Comparison of ENCODE assay signal across 16 cellular contexts in the genomic region with DNA sequence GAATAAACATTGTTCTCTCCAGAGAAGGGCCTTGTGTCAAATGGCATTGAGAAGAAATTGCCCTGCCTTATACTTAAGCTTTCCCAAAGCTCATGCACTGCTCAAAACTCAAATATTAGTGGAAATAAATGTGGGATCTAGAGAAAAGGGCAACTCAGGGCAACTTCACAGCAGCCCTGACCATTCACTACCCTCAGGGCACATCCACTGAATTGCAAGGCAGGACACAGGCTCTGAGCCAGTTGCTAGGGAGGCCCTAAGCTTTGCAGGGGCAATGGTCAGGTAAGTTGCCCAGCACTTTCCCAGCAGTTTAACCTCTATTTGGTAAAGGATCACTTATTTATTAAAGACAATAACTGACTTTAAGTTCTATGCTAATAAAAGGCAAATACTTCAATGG.
DNase-seq lines count a peak whose midpoint lies in the region; ATAC-seq, FAIRE-seq and TF ChIP-seq lines count a peak whose summit lies in the region.
"Had no signal": no experiment of that assay in that cellular context is flagged by ENCODE, and none has a peak within 500 bp of the region (broad histone marks: within the 10 kb centered on the region; RNA-seq: fewer than 3 reads in every experiment).

No MANE protein-coding gene starts in this region.

- peaks cover 29% of the 10 kb centered on the region for H3K4me1 Mint-ChIP-seq in chondrocyte (ENCODE audit: low read depth)
- H3K4me1 Mint-ChIP-seq: CD4-positive, CD25-positive, alpha-beta regulatory T cell; GM23338 had no signal

- ATAC-seq in PC-3 (no peak), GM18868 (IDR thresholded peaks at IDR 0.05; ENCODE audit: unreplicated experiment) (no peak), GM18505 (IDR thresholded peaks at IDR 0.05; ENCODE audit: unreplicated experiment) (no peak)
- ATAC-seq: GM12878, GM23338 had no signal

- H3K9me3 ChIP-seq in PC-3 (ENCODE audit: low read length) (no peaks in the 10 kb centered on the region), keratinocyte (ENCODE audit: control insufficient read depth, low read depth, low read length) (no peaks in the 10 kb centered on the region)
- H3K9me3 ChIP-seq: BLaER1 treated with 17β-estradiol and CSF1 and Interleukin-3, amounts not matched to agents 10 nM and 100 nM had no signal

- H3K27me3 ChIP-seq in ACC112 (ENCODE audit: insufficient read depth, low read length) (no peaks in the 10 kb centered on the region), PC-3 (ENCODE audit: low read length) (no peaks in the 10 kb centered on the region), keratinocyte (ENCODE audit: control insufficient read depth, extremely low read depth, insufficient read depth, low read length) (no peaks in the 10 kb centered on the region)
- H3K27me3 ChIP-seq: BLaER1 treated with 17β-estradiol and CSF1 and Interleukin-3, amounts not matched to agents 10 nM and 100 nM had no signal

- no peaks in the 10 kb centered on the region for H3K9me2 ChIP-seq in PC-3 (replicated peaks; ENCODE audit: low read length)

- intact Hi-C loops in PC-3 (cut with micrococcal nuclease) = no loop called here

- no peaks in the 10 kb centered on the region for H3F3A ChIP-seq in PC-3 (ENCODE audit: low read length, unreplicated experiment)

- TF ChIP-seq CTCF in PC-3 (conservative IDR thresholded peaks at IDR 0.05; ENCODE audit: low read depth, low read length) = no peak
- TF ChIP-seq CTCF in chondrocyte (IDR thresholded peaks at IDR 0.05) = no peak
- no peak for TF ChIP-seq CTCF in keratinocyte (optimal IDR thresholded peaks at IDR 0.05 in 1 of 3, IDR thresholded peaks at IDR 0.05 in 1 of 3, conservative IDR thresholded peaks at IDR 0.05 in 1 of 3; ENCODE audit: extremely low read depth in 1 of 3, insufficient read depth in 2 of 3, low read length in 3 of 3)

- no peak overlapping the region for H3K4me3 Mint-ChIP-seq in chondrocyte (ENCODE audit: unreplicated experiment)
- H3K4me3 Mint-ChIP-seq: CD4-positive, CD25-positive, alpha-beta regulatory T cell; GM23338 had no signal

- BruUV-seq in PC-3 (replicated peaks; lab: Mats Ljungman, UMichigan) = no TSS peak

- H3K9me3 Mint-ChIP-seq in chondrocyte (ENCODE audit: low read depth) = peaks cover 3% of the 10 kb centered on the region
- H3K9me3 Mint-ChIP-seq: GM23338 had no signal

- H4K20me1 ChIP-seq in PC-3 (ENCODE audit: low read length) = no peaks in the 10 kb centered on the region
- H4K20me1 ChIP-seq in keratinocyte (ENCODE audit: control insufficient read depth, extremely low read depth, insufficient read depth, low read length) = no peaks in the 10 kb centered on the region
- H4K20me1 ChIP-seq: BLaER1 treated with 17β-estradiol and CSF1 and Interleukin-3, amounts not matched to agents 10 nM and 100 nM had no signal

- H3K4me1 ChIP-seq in ACC112 (ENCODE audit: control insufficient read depth, insufficient read depth, low read length, unreplicated experiment) = peaks cover 26% of the 10 kb centered on the region
- H3K4me1 ChIP-seq in PC-3 (ENCODE audit: insufficient read depth, low read length) = no peaks in the 10 kb centered on the region
- peaks cover 25% of the 10 kb centered on the region for H3K4me1 ChIP-seq in keratinocyte (ENCODE audit: control insufficient read depth, extremely low read depth, insufficient read depth, low read length)

- peak overlapping the region; percentile 30 for H3K27ac Mint-ChIP-seq in chondrocyte (ENCODE audit: unreplicated experiment)
- H3K27ac Mint-ChIP-seq: CD4-positive, CD25-positive, alpha-beta regulatory T cell; GM23338 had no signal

- H3K36me3 ChIP-seq in ACC112 (ENCODE audit: insufficient read depth, low read length) (no peaks in the 10 kb centered on the region), PC-3 (ENCODE audit: low read depth, low read length) (no peaks in the 10 kb centered on the region), keratinocyte (ENCODE audit: control insufficient read depth in 2 of 2, extremely low read depth in 1 of 2, insufficient read depth in 2 of 2, low read length in 2 of 2) (no peaks in the 10 kb centered on the region)
- H3K36me3 ChIP-seq: BLaER1 treated with 17β-estradiol and CSF1 and Interleukin-3, amounts not matched to agents 10 nM and 100 nM had no signal

- H2AFZ ChIP-seq in ACC112 (ENCODE audit: low read length, unreplicated experiment) (peak overlapping the region; percentile 78), PC-3 (ENCODE audit: low read length) (no peak overlapping the region), keratinocyte (ENCODE audit: control insufficient read depth, low read length) (peak overlapping the region; percentile 31)
- H2AFZ ChIP-seq: GM23338 had no signal

- TF ChIP-seq POLR2A in GM18505 (IDR thresholded peaks at IDR 0.05; ENCODE audit: borderline replicate concordance, extremely low read depth, insufficient read depth, insufficient read length) = no peak

- no peaks in the 10 kb centered on the region for H3K9me1 ChIP-seq in keratinocyte (ENCODE audit: control insufficient read depth, extremely low read depth, insufficient read depth, low read length)

- POLR2A ChIA-PET in PC-3 (lab: Charles Lee; ENCODE audit: unreplicated experiment) = no interaction called here

- H3K27me3 Mint-ChIP-seq in chondrocyte (ENCODE audit: low read depth) = no peaks in the 10 kb centered on the region
- H3K27me3 Mint-ChIP-seq: CD4-positive, CD25-positive, alpha-beta regulatory T cell had no signal

- no peak overlapping the region for H3K9ac ChIP-seq in PC-3 (ENCODE audit: low read length)
- H3K9ac ChIP-seq in keratinocyte (ENCODE audit: control insufficient read depth, extremely low read depth, insufficient read depth, low read length) = no peak overlapping the region
- H3K9ac ChIP-seq: BLaER1 treated with 17β-estradiol and CSF1 and Interleukin-3, amounts not matched to agents 10 nM and 100 nM had no signal

- H3K4me3 ChIP-seq in ACC112 (ENCODE audit: low read depth, low read length) = no peak overlapping the region
- H3K4me3 ChIP-seq in PC-3 (ENCODE audit: low read length) = no peak overlapping the region
- no peak overlapping the region for H3K4me3 ChIP-seq in keratinocyte (ENCODE audit: control insufficient read depth in 2 of 3, extremely low read depth in 1 of 3, insufficient read depth in 2 of 3, low read depth in 1 of 3, low read length in 3 of 3)
- H3K4me3 ChIP-seq: BLaER1 treated with 17β-estradiol and CSF1 and Interleukin-3, amounts not matched to agents 10 nM and 100 nM; GM12878; GM23338 had no signal

- H3K4me2 ChIP-seq in PC-3 (ENCODE audit: low read length) (no peak overlapping the region), keratinocyte (ENCODE audit: control insufficient read depth, extremely low read depth, insufficient read depth, low read depth, low read length) (no peak overlapping the region)
- H3K4me2 ChIP-seq: GM23338 had no signal

- H3K79me2 ChIP-seq in ACC112 (ENCODE audit: control insufficient read depth, insufficient read depth, low read length, unreplicated experiment) (no peaks in the 10 kb centered on the region), PC-3 (ENCODE audit: low read length) (no peaks in the 10 kb centered on the region), keratinocyte (ENCODE audit: control insufficient read depth, insufficient read depth, low read length) (no peaks in the 10 kb centered on the region)

- DNase-seq in PC-3 = peak; percentile 30
- no peak for DNase-seq in chondrocyte (ENCODE audit: low spot score)
- DNase-seq in keratinocyte (ENCODE audit: low read depth, low spot score) = no peak
- no peak for DNase-seq in NCI-H2107 (lab: John Stamatoyannopoulos, UW)
- DNase-seq in NOMO-1 treated with DMSO at 0.1 percent for 48 hours (lab: John Stamatoyannopoulos, UW; ENCODE audit: unreplicated experiment) = no peak
- DNase-seq: 8988T; ACHN; CD4-positive, CD25-positive, alpha-beta regulatory T cell; DMS53; H7 had no signal

- no peaks in the 10 kb centered on the region for H3K36me3 Mint-ChIP-seq in chondrocyte (ENCODE audit: low read depth)
- H3K36me3 Mint-ChIP-seq: CD4-positive, CD25-positive, alpha-beta regulatory T cell had no signal

- no peak overlapping the region for H3K27ac ChIP-seq in ACC112 (ENCODE audit: low read depth, low read length)
- no peak overlapping the region for H3K27ac ChIP-seq in PC-3 (ENCODE audit: low read length)
- no peak overlapping the region for H3K27ac ChIP-seq in keratinocyte (ENCODE audit: control insufficient read depth, insufficient read depth, low read length)

- CTCF ChIA-PET in PC-3 (lab: Charles Lee) = no interaction called here

- no peak for FAIRE-seq in keratinocyte (lab: Jason Lieb, UNC)
- FAIRE-seq: GM12878 had no signal

- dilution Hi-C loops in keratinocyte (cut with MboI; ENCODE audit: extremely low pct_ligation_motif_present, low sequenced_read_pairs) = no loop called here
